In the genomic region with DNA sequence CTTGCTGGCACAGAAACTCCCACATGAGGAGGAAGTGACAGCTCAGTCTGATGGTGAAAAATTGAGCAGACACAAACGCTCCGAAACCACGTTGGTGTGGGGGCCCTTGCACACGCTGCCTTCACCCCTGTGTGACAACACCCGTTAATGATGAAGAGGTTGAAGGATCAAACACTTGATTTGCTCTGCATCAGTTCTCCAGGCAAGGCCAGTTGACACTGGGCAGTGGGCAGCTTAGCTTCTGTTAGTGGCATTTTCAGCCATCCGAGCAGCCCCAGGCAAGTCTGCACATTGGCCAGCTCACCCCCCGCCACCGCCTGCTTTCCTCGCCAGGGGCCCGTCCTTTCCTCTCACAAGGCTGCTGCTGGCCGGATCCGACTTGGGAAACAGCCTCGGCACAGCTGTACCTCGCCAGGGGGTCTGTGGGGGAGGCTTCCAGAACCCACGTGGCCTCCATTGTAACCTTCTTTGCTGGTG, we compare ENCODE assay signal across 21 cellular contexts.
DNase-seq lines count a peak whose midpoint lies in the region; ATAC-seq and TF ChIP-seq lines count a peak whose summit lies in the region.
"Had no signal": no experiment of that assay in that cellular context is flagged by ENCODE, and none has a peak within 500 bp of the region (broad histone marks: within the 10 kb centered on the region; RNA-seq: fewer than 3 reads in every experiment).

No MANE protein-coding gene starts in this region.

- H3K9me3 Mint-ChIP-seq in endothelial cell (ENCODE audit: unreplicated experiment): no peaks in the 10 kb centered on the region
- H3K9me3 Mint-ChIP-seq: T-helper 1 cell treated with Interleukin-12 subunit alpha and Interleukin-12 subunit beta and Interleukin-4 antibody, amounts not matched to agents 30 μg/mL and 1 μg/mL, for 36 hours had no signal

- peaks cover 5% of the 10 kb centered on the region for H3K27me3 Mint-ChIP-seq in endothelial cell (ENCODE audit: unreplicated experiment)

- ATAC-seq in upper lobe of right lung: no peak
- ATAC-seq: heart left ventricle had no signal

- H3K4me1 ChIP-seq in testis (peaks cover 63% of the 10 kb centered on the region), upper lobe of right lung (peaks cover 4% of the 10 kb centered on the region), ascending aorta (peaks cover 11 to 43% of the 10 kb centered on the region in 2 donors)
- H3K4me1 ChIP-seq: breast epithelium had no signal

- H3K27me3 ChIP-seq in testis (no peaks in the 10 kb centered on the region), upper lobe of right lung (no peaks in the 10 kb centered on the region), ascending aorta (no peaks in the 10 kb centered on the region)
- H3K27me3 ChIP-seq: breast epithelium, heart left ventricle had no signal

- H3K36me3 Mint-ChIP-seq in endothelial cell (ENCODE audit: low read depth, unreplicated experiment): peaks cover 4% of the 10 kb centered on the region

- H3K27ac Mint-ChIP-seq in endothelial cell (ENCODE audit: unreplicated experiment): peak overlapping the region; percentile 30
- H3K27ac Mint-ChIP-seq: B cell; T-helper 1 cell treated with Interleukin-12 subunit alpha and Interleukin-12 subunit beta and Interleukin-4 antibody, amounts not matched to agents 30 μg/mL and 1 μg/mL, for 36 hours had no signal

- DNase-seq in DMS79 treated with DMSO at 0.1 percent for 48 hours (lab: John Stamatoyannopoulos, UW) (peak; percentile 16), DMS79 (lab: John Stamatoyannopoulos, UW) (no peak), endothelial cell (ENCODE audit: low spot score) (no peak), testis (peak; percentile 30), upper lobe of right lung (no peak), ascending aorta (ENCODE audit: low spot score in 2 of 2) (no peak)
- DNase-seq in stimulated activated CD4-positive, alpha-beta T cell treated with anti-CD3 and anti-CD28 coated beads, Interleukin-15, amount 100 ng/mL, for 24 hours: peak; percentile 5
- no peak for DNase-seq in stimulated activated CD4-positive, alpha-beta T cell treated with anti-CD3 and anti-CD28 coated beads, Interleukin-12 subunit alpha, Interleukin-12 subunit beta, amount 100 ng/mL, for 4 hours
- DNase-seq: 8988T; activated effector memory CD4-positive, alpha-beta T cell treated with anti-CD3 and anti-CD28 coated beads, Interleukin-2, amount 50 U/mL, for 16 hours; cortex of kidney; GDM1; NCI-H1694 treated with DMSO at 0.1 percent for 48 hours; NCI-H446 treated with DMSO at 0.1 percent for 48 hours; posterior cingulate gyrus; stimulated activated CD4-positive, alpha-beta T cell treated with anti-CD3 and anti-CD28 coated beads, Interleukin-4, amount 100 ng/mL, for 4 hours had no signal

- TF ChIP-seq POLR2A in testis (IDR thresholded peaks at IDR 0.05): no peak

- TF ChIP-seq CTCF in endothelial cell (IDR thresholded peaks at IDR 0.05; ENCODE audit: unreplicated experiment): no peak
- no peak for TF ChIP-seq CTCF in testis (IDR thresholded peaks at IDR 0.05)
- TF ChIP-seq CTCF in upper lobe of right lung (IDR thresholded peaks at IDR 0.05): no peak
- no peak for TF ChIP-seq CTCF in ascending aorta (IDR thresholded peaks at IDR 0.05)

- H3K27ac ChIP-seq in testis (no peak overlapping the region), upper lobe of right lung (no peak overlapping the region), ascending aorta (no peak overlapping the region)
- H3K27ac ChIP-seq: heart left ventricle had no signal

- H3K9me3 ChIP-seq in testis: no peaks in the 10 kb centered on the region
- no peaks in the 10 kb centered on the region for H3K9me3 ChIP-seq in upper lobe of right lung
- no peaks in the 10 kb centered on the region for H3K9me3 ChIP-seq in ascending aorta
- H3K9me3 ChIP-seq: breast epithelium, heart left ventricle had no signal

- intact Hi-C loops in testis (cut with DNase I; ENCODE audit: low total_unique reads): no loop called here
- intact Hi-C loops in upper lobe of right lung (cut with DNase I): no loop called here
- intact Hi-C loops in ascending aorta (cut with DNase I): no loop called here

- H3K4me1 Mint-ChIP-seq in endothelial cell (ENCODE audit: unreplicated experiment): peaks cover 17% of the 10 kb centered on the region
- H3K4me1 Mint-ChIP-seq: B cell had no signal

- 65 to 82% methylated on average over 11 to 15 of the region's 15 CpGs for WGBS in testis, 2 donors

- no peak overlapping the region for H3K4me3 Mint-ChIP-seq in endothelial cell (ENCODE audit: unreplicated experiment)
- H3K4me3 Mint-ChIP-seq: B cell; T-helper 1 cell treated with Interleukin-12 subunit alpha and Interleukin-12 subunit beta and Interleukin-4 antibody, amounts not matched to agents 30 μg/mL and 1 μg/mL, for 36 hours had no signal

- no peaks in the 10 kb centered on the region for H3K36me3 ChIP-seq in testis (ENCODE audit: low read depth, missing control alignments)
- H3K36me3 ChIP-seq in upper lobe of right lung: no peaks in the 10 kb centered on the region
- no peaks in the 10 kb centered on the region for H3K36me3 ChIP-seq in ascending aorta
- H3K36me3 ChIP-seq: breast epithelium, heart left ventricle had no signal

- no peak overlapping the region for H3K4me3 ChIP-seq in testis
- no peak overlapping the region for H3K4me3 ChIP-seq in upper lobe of right lung
- no peak overlapping the region for H3K4me3 ChIP-seq in ascending aorta
- H3K4me3 ChIP-seq: breast epithelium, heart left ventricle, skin epidermis had no signal

Comparison
In these comparisons a context has a peak if more than half of its experiments do, and no peak if none do; other contexts are left out.
1. DNase-seq: peak in DMS79 treated with DMSO at 0.1 percent for 48 hours (single experiment), stimulated activated CD4-positive, alpha-beta T cell treated with anti-CD3 and anti-CD28 coated beads, Interleukin-15, amount 100 ng/mL, for 24 hours (single experiment) and testis (single experiment); none in DMS79 (single experiment), stimulated activated CD4-positive, alpha-beta T cell treated with anti-CD3 and anti-CD28 coated beads, Interleukin-12 subunit alpha, Interleukin-12 subunit beta, amount 100 ng/mL, for 4 hours (single experiment), endothelial cell (single experiment), upper lobe of right lung (single experiment) and ascending aorta (0 of 2).